1 cellular context compared by ENCODE assay signal in genomic region chr20:25271486-25272222, GRCh38.
TF ChIP-seq lines count a peak whose summit lies in the region.

No MANE protein-coding gene starts in this region.

TF ChIP-seq in WTC11, 78 proteins besides CTCF, POLR2A, EP300 and RAD21 (continued from another document):
- no peak for TF ChIP-seq ZNF425 (CRISPR knock-in tag; conservative IDR thresholded peaks at IDR 0.05)
- TF ChIP-seq RELA (CRISPR knock-in tag; IDR thresholded peaks at IDR 0.05; ENCODE audit: borderline replicate concordance), result no peak
- no peak for TF ChIP-seq ELF4 (CRISPR knock-in tag; IDR thresholded peaks at IDR 0.05; ENCODE audit: low read depth)
- TF ChIP-seq TCF7 (CRISPR knock-in tag; IDR thresholded peaks at IDR 0.05; ENCODE audit: low read depth), result no peak
- no peak for TF ChIP-seq PRDM15 (CRISPR knock-in tag; IDR thresholded peaks at IDR 0.05)
- no peak for TF ChIP-seq CBFB (CRISPR knock-in tag; IDR thresholded peaks at IDR 0.05; ENCODE audit: low read depth)
- no peak for TF ChIP-seq ZNF263 (CRISPR knock-in tag; IDR thresholded peaks at IDR 0.05; ENCODE audit: low read depth)
- no peak for TF ChIP-seq GABPB1 (CRISPR knock-in tag; IDR thresholded peaks at IDR 0.05)
- no peak for TF ChIP-seq ZNF512 (CRISPR knock-in tag; IDR thresholded peaks at IDR 0.05; ENCODE audit: borderline replicate concordance)
- no peak for TF ChIP-seq RORB (CRISPR knock-in tag; IDR thresholded peaks at IDR 0.05)
- TF ChIP-seq ATF1 (CRISPR knock-in tag; IDR thresholded peaks at IDR 0.05), result no peak
